ENCODE assay signal across 2 cellular contexts in genomic region chr6:63274795-63275430, GRCh38. TPM values are rescaled to one million over a fixed set of nuclear protein-coding genes. Genes with fewer than 3 reads are reported as not detected.
"Had no signal": no experiment of that assay in that cellular context is flagged by ENCODE, and none has a peak within 500 bp of the region (broad histone marks: within the 10 kb centered on the region; RNA-seq: fewer than 3 reads in every experiment).

No MANE protein-coding gene starts in this region.

RNA-seq across cellular contexts. Expression of gene LGSN, which starts 44.9 kb away (rescaled TPM):
- total RNA-seq: G401, GM12878 had no signal
- polyA plus RNA-seq: GM12878 had no signal
